Comparison of ENCODE assay signal across 1 cellular context in genomic region chr11:78417888-78418583, GRCh38.
TF ChIP-seq lines count a peak whose summit lies in the region.

No MANE protein-coding gene starts in this region.

TF ChIP-seq in HepG2, 621 proteins besides CTCF, POLR2A, EP300 and RAD21 (continued from another document and continues in another):
- TF ChIP-seq ZNF407 (CRISPR knock-in tag; IDR thresholded peaks at IDR 0.05; ENCODE audit: not compliant biosample characterization), result no peak
- no peak for TF ChIP-seq CERS6 (CRISPR knock-in tag; IDR thresholded peaks at IDR 0.05)
- no peak for TF ChIP-seq SMARCC2 (IDR thresholded peaks at IDR 0.05)
- TF ChIP-seq ZNF570 (CRISPR knock-in tag; IDR thresholded peaks at IDR 0.05; ENCODE audit: borderline replicate concordance), result no peak
- no peak for TF ChIP-seq NR1H2 (CRISPR knock-in tag; IDR thresholded peaks at IDR 0.05; ENCODE audit: borderline replicate concordance, low read depth)
- no peak for TF ChIP-seq U2AF2 (IDR thresholded peaks at IDR 0.05; ENCODE audit: low read depth, low read length)
- no peak for TF ChIP-seq ZNF609 (CRISPR knock-in tag; IDR thresholded peaks at IDR 0.05; ENCODE audit: borderline replicate concordance)
- TF ChIP-seq ZNF629 (CRISPR knock-in tag; conservative IDR thresholded peaks at IDR 0.05), result no peak
- TF ChIP-seq STAG1 (CRISPR knock-in tag; IDR thresholded peaks at IDR 0.05), result no peak
- no peak for TF ChIP-seq ZBTB25 (CRISPR knock-in tag; IDR thresholded peaks at IDR 0.05)
- no peak for TF ChIP-seq MED13 (CRISPR knock-in tag; IDR thresholded peaks at IDR 0.05)
- TF ChIP-seq FOXA1 (IDR thresholded peaks at IDR 0.05), result no peak
- no peak for TF ChIP-seq FOXA1 (CRISPR knock-in tag; IDR thresholded peaks at IDR 0.05)
- peak; percentile 82; the same call in 1 of the 2 replicates for TF ChIP-seq ZNF704 (CRISPR knock-in tag; IDR thresholded peaks at IDR 0.05; ENCODE audit: borderline replicate concordance)
- TF ChIP-seq IRF9 (CRISPR knock-in tag; IDR thresholded peaks at IDR 0.05; ENCODE audit: borderline replicate concordance), result peak; percentile 28; the same call in 1 of the 2 replicates
- no peak for TF ChIP-seq ZNF576 (CRISPR knock-in tag; IDR thresholded peaks at IDR 0.05)
- TF ChIP-seq ZNF605 (CRISPR knock-in tag; IDR thresholded peaks at IDR 0.05), result no peak
- TF ChIP-seq HMG20B (CRISPR knock-in tag; conservative IDR thresholded peaks at IDR 0.05), result no peak
- peak; percentile 60; the same call in 1 of the 2 replicates for TF ChIP-seq ARID4A (CRISPR knock-in tag; IDR thresholded peaks at IDR 0.05; ENCODE audit: borderline replicate concordance)
- no peak for TF ChIP-seq NFYB (CRISPR knock-in tag; IDR thresholded peaks at IDR 0.05)
- no peak for TF ChIP-seq ZNF362 (CRISPR knock-in tag; IDR thresholded peaks at IDR 0.05; ENCODE audit: borderline replicate concordance)
- no peak for TF ChIP-seq GTF3A (CRISPR knock-in tag; conservative IDR thresholded peaks at IDR 0.05)
- TF ChIP-seq ZNF678 (CRISPR knock-in tag; IDR thresholded peaks at IDR 0.05), result no peak
